In genomic region chr14:88026890-88027289, GRCh38 we compare ENCODE assay signal across 15 cellular contexts. TPM values are rescaled to one million over a fixed set of nuclear protein-coding genes. Genes with fewer than 3 reads are reported as not detected.
A peak's percentile ranks its signal among the peaks of the same experiment; 100 is the strongest.
DNase-seq lines count a peak whose midpoint lies in the region; ATAC-seq lines count a peak whose summit lies in the region.
"Had no signal": no experiment of that assay in that cellular context is flagged by ENCODE, and none has a peak within 500 bp of the region (broad histone marks: within the 10 kb centered on the region; RNA-seq: fewer than 3 reads in every experiment).

No MANE protein-coding gene starts in this region.

- H3K27ac ChIP-seq in BLaER1: peak overlapping the region; percentile 57
- H3K27ac ChIP-seq: gastrocnemius medialis, HL-60 had no signal

- H3K4me2 ChIP-seq in BLaER1: peak overlapping the region; percentile 65

- no peak overlapping the region for H3K4me3 ChIP-seq in BLaER1
- H3K4me3 ChIP-seq: gastrocnemius medialis had no signal

- no peaks in the 10 kb centered on the region for H3K27me3 Mint-ChIP-seq in activated naive CD8-positive, alpha-beta T cell treated with anti-CD3 and anti-CD28 coated beads for 36 hours
- H3K27me3 Mint-ChIP-seq: stimulated activated memory B cell treated with anti-CD40 and anti-IgM and Interleukin-4, amounts not matched to agents 10 μg/mL and 1 μg/mL and 100 μg/mL, for 72 hours had no signal

- H3K9me3 Mint-ChIP-seq in activated naive CD8-positive, alpha-beta T cell treated with anti-CD3 and anti-CD28 coated beads for 36 hours: peaks cover 1% of the 10 kb centered on the region
- H3K9me3 Mint-ChIP-seq: stimulated activated memory B cell treated with anti-CD40 and anti-IgM and Interleukin-4, amounts not matched to agents 10 μg/mL and 1 μg/mL and 100 μg/mL, for 72 hours had no signal

- peaks cover 34% of the 10 kb centered on the region for H3K4me1 ChIP-seq in BLaER1
- H3K4me1 ChIP-seq: gastrocnemius medialis had no signal

- peak overlapping the region; percentile 82 for H3K27ac Mint-ChIP-seq in activated naive CD8-positive, alpha-beta T cell treated with anti-CD3 and anti-CD28 coated beads for 36 hours
- H3K27ac Mint-ChIP-seq: stimulated activated memory B cell treated with anti-CD40 and anti-IgM and Interleukin-4, amounts not matched to agents 10 μg/mL and 1 μg/mL and 100 μg/mL, for 72 hours had no signal

- peaks cover 76% of the 10 kb centered on the region for H3K4me1 Mint-ChIP-seq in activated naive CD8-positive, alpha-beta T cell treated with anti-CD3 and anti-CD28 coated beads for 36 hours

- ATAC-seq in GM18867 (IDR thresholded peaks at IDR 0.05; ENCODE audit: unreplicated experiment) (peak; percentile 73), HG03442 (IDR thresholded peaks at IDR 0.05; ENCODE audit: unreplicated experiment) (peak; percentile 35), HG02642 (IDR thresholded peaks at IDR 0.05; ENCODE audit: poor library complexity, unreplicated experiment) (no peak), HG03095 (IDR thresholded peaks at IDR 0.05; ENCODE audit: unreplicated experiment) (no peak)
- ATAC-seq: gastrocnemius medialis; stimulated activated memory B cell treated with anti-CD40 and anti-IgM and Interleukin-4, amounts not matched to agents 10 μg/mL and 1 μg/mL and 100 μg/mL, for 72 hours had no signal

- DNase-seq in activated naive CD8-positive, alpha-beta T cell treated with anti-CD3 and anti-CD28 coated beads for 36 hours: no peak
- DNase-seq in NCI-H1930 (lab: John Stamatoyannopoulos, UW): no peak
- no peak for DNase-seq in GOT3 (lab: John Stamatoyannopoulos, UW)
- DNase-seq: DMS79 treated with DMSO at 0.1 percent for 48 hours; gastrocnemius medialis; kidney glomerular epithelial cell; NCI-H2171; stimulated activated CD4-positive, alpha-beta T cell treated with anti-CD3 and anti-CD28 coated beads, Interleukin-1b, Interleukin-23, amount 100 ng/mL, for 48 hours had no signal

- no peaks in the 10 kb centered on the region for H3K9me3 ChIP-seq in BLaER1
- H3K9me3 ChIP-seq: gastrocnemius medialis had no signal

- H4K20me1 ChIP-seq in BLaER1: no peaks in the 10 kb centered on the region

- 0 out of 2 replicates have a peak overlapping the region, but pooled peaks have one; percentile 17 for H3K9ac ChIP-seq in BLaER1

- no peaks in the 10 kb centered on the region for H3K27me3 ChIP-seq in BLaER1
- H3K27me3 ChIP-seq: gastrocnemius medialis had no signal

- peak overlapping the region; percentile 29 for H3K4me3 Mint-ChIP-seq in activated naive CD8-positive, alpha-beta T cell treated with anti-CD3 and anti-CD28 coated beads for 36 hours
- H3K4me3 Mint-ChIP-seq: stimulated activated memory B cell treated with anti-CD40 and anti-IgM and Interleukin-4, amounts not matched to agents 10 μg/mL and 1 μg/mL and 100 μg/mL, for 72 hours had no signal

- no peaks in the 10 kb centered on the region for H3K36me3 ChIP-seq in BLaER1
- H3K36me3 ChIP-seq: gastrocnemius medialis had no signal

- peaks cover 20% of the 10 kb centered on the region for H3K36me3 Mint-ChIP-seq in activated naive CD8-positive, alpha-beta T cell treated with anti-CD3 and anti-CD28 coated beads for 36 hours
- H3K36me3 Mint-ChIP-seq: stimulated activated memory B cell treated with anti-CD40 and anti-IgM and Interleukin-4, amounts not matched to agents 10 μg/mL and 1 μg/mL and 100 μg/mL, for 72 hours had no signal

RNA-seq across cellular contexts. Expression of gene GPR65, which starts 22.0 kb away (rescaled TPM):
- total RNA-seq in activated naive CD8-positive, alpha-beta T cell treated with anti-CD3 and anti-CD28 coated beads for 36 hours: 10 to 100 TPM; 17.3 to 17.5 TPM

RNA-seq across cellular contexts. Expression of gene GALC, which starts 33.9 kb away (rescaled TPM):
- 10 to 100 TPM in 1 of 2 experiments, 1 to 10 TPM in 1; 8.6 to 11.6 TPM for total RNA-seq in activated naive CD8-positive, alpha-beta T cell treated with anti-CD3 and anti-CD28 coated beads for 36 hours

Comparison
In these comparisons a context has a peak if more than half of its experiments do, and no peak if none do; other contexts are left out.
1. ATAC-seq: peak in GM18867 (single experiment) and HG03442 (single experiment); none in HG02642 (single experiment) and HG03095 (single experiment).